In the genomic region with DNA sequence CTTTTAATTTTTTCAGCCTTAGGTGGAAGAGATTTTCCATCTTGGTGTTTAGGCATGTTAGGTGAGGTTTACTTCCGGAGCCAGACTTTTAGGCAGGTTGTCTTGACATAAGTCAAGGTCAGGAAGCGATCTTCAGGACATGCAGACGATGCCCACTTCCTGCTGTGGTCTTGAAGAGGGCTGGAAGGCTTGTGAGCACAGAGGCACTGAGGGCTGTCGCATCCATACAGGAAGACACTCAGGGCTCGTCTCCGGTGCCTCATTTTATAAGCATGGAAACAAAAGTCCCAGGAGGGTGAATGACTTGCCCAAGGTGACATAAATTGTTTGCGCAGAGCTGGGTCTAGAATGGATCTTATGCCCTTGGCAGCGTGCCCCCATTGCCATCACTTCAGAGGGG, we compare ENCODE assay signal across 9 cellular contexts. TPM values are rescaled to one million over a fixed set of nuclear protein-coding genes. Genes with fewer than 3 reads are reported as not detected.
DNase-seq lines count a peak whose midpoint lies in the region; ATAC-seq, FAIRE-seq and TF ChIP-seq lines count a peak whose summit lies in the region.
"Had no signal": no experiment of that assay in that cellular context is flagged by ENCODE, and none has a peak within 500 bp of the region (broad histone marks: within the 10 kb centered on the region; RNA-seq: fewer than 3 reads in every experiment).

No MANE protein-coding gene starts in this region.

- 40 to 47% methylated on average over 8 of the region's 8 CpGs for WGBS in upper lobe of left lung, 2 donors

- peaks cover 1 to 9% of the 10 kb centered on the region in 2 donors for H3K36me3 Mint-ChIP-seq in activated T-cell treated with anti-CD3 and anti-CD28 coated beads, Interleukin-2, amount 50 U/mL, for 72 hours (ENCODE audit: insufficient read depth in 2 of 2)

- H3K27ac ChIP-seq in kidney (ENCODE audit: low read depth in 2 of 2, low read length in 2 of 2) (peak overlapping the region; percentile 27 to 30), upper lobe of left lung (peak overlapping the region; percentile 32 to 76 (median 64))

- H3K9ac ChIP-seq in kidney (ENCODE audit: low read length in 2 of 2) = peak overlapping the region in 1 of 2 donors; percentile 27

- TF ChIP-seq EP300 in upper lobe of left lung (IDR thresholded peaks at IDR 0.05) = no peak

- H3K27me3 ChIP-seq in upper lobe of left lung = no peaks in the 10 kb centered on the region

- ATAC-seq in activated T-cell treated with anti-CD3 and anti-CD28 coated beads, Interleukin-2, amount 50 U/mL, for 72 hours (replicated peaks in 1 of 2) = peak in 1 of 2 donors; percentile 32
- ATAC-seq in upper lobe of left lung (ENCODE audit: low FRiP score in 2 of 2) (no peak), sciatic nerve (no peak)

- TF ChIP-seq POLR2A in upper lobe of left lung (IDR thresholded peaks at IDR 0.05) = no peak

- peak; percentile 35 for DNase-seq in stimulated activated CD4-positive, alpha-beta T cell treated with anti-CD3 and anti-CD28 coated beads, Interleukin-15, amount 100 ng/mL, for 24 hours
- DNase-seq in stimulated activated CD4-positive, alpha-beta T cell treated with anti-CD3 and anti-CD28 coated beads, Interleukin-2, amount 100 ng/mL, for 48 hours = no peak
- DNase-seq in activated T-cell treated with anti-CD3 and anti-CD28 coated beads, Interleukin-2, amount 50 U/mL, for 72 hours = peak in 1 of 2 donors; percentile 19
- no peak for DNase-seq in kidney
- peak in 1 of 2 donors; percentile 55 for DNase-seq in upper lobe of left lung
- no peak for DNase-seq in AML-193 (lab: John Stamatoyannopoulos, UW)
- DNase-seq in urothelium cell line (ENCODE audit: low spot score) = no peak
- no peak for DNase-seq in sciatic nerve (ENCODE audit: low spot score)

- H3K27me3 Mint-ChIP-seq in activated T-cell treated with anti-CD3 and anti-CD28 coated beads, Interleukin-2, amount 50 U/mL, for 72 hours (ENCODE audit: low read depth) = no peaks in the 10 kb centered on the region

- H3K4me1 Mint-ChIP-seq in activated T-cell treated with anti-CD3 and anti-CD28 coated beads, Interleukin-2, amount 50 U/mL, for 72 hours (ENCODE audit: low read depth) = peaks cover 92% of the 10 kb centered on the region

- H3K9me3 ChIP-seq in kidney (ENCODE audit: control insufficient read depth in 1 of 2, low read length in 2 of 2) (no peaks in the 10 kb centered on the region), upper lobe of left lung (no peaks in the 10 kb centered on the region)

- FAIRE-seq in kidney (lab: Jason Lieb, UNC) = no peak
- FAIRE-seq in urothelium cell line (lab: Jason Lieb, UNC) = no peak
- FAIRE-seq: endothelial cell of umbilical vein had no signal

- no peak overlapping the region for H3K4me3 ChIP-seq in kidney (ENCODE audit: low read length in 2 of 2)
- no peak overlapping the region for H3K4me3 ChIP-seq in upper lobe of left lung

- H3K36me3 ChIP-seq in kidney (ENCODE audit: control insufficient read depth in 1 of 2, insufficient read depth in 2 of 2, low read length in 2 of 2) (no peaks in the 10 kb centered on the region), upper lobe of left lung (no peaks in the 10 kb centered on the region)

- H3K9me3 Mint-ChIP-seq in activated T-cell treated with anti-CD3 and anti-CD28 coated beads, Interleukin-2, amount 50 U/mL, for 72 hours = no peaks in the 10 kb centered on the region

- intact Hi-C loops in kidney (cut with DNase I) (no loop called here), sciatic nerve (cut with DNase I) (no loop called here)

- H3K27ac Mint-ChIP-seq in activated T-cell treated with anti-CD3 and anti-CD28 coated beads, Interleukin-2, amount 50 U/mL, for 72 hours = peak overlapping the region; percentile 31

- TF ChIP-seq CTCF in kidney (IDR thresholded peaks at IDR 0.05; ENCODE audit: borderline replicate concordance, extremely low read depth, insufficient read depth) (no peak), upper lobe of left lung (IDR thresholded peaks at IDR 0.05) (no peak)

- H3K4me3 Mint-ChIP-seq in activated T-cell treated with anti-CD3 and anti-CD28 coated beads, Interleukin-2, amount 50 U/mL, for 72 hours = peak overlapping the region; percentile 49 to 67

- peaks cover 46 to 57% of the 10 kb centered on the region in 2 donors for H3K4me1 ChIP-seq in kidney (ENCODE audit: control insufficient read depth in 1 of 2, insufficient read depth in 1 of 2, low read depth in 1 of 2, low read length in 2 of 2)
- peaks cover 92 to 99% (median 97%) of the 10 kb centered on the region in 4 donors for H3K4me1 ChIP-seq in upper lobe of left lung

RNA-seq across cellular contexts. Expression of a gene that starts 30.8 kb away (rescaled TPM):
- total RNA-seq in activated T-cell treated with anti-CD3 and anti-CD28 coated beads, Interleukin-2, amount 50 U/mL, for 72 hours = 10 to 100 TPM; 29.0 to 30.0 TPM
- 42.6 TPM for total RNA-seq in kidney
- 11.7 TPM for polyA plus RNA-seq in kidney (ENCODE audit: insufficient read depth, low read depth, low replicate concordance)
- total RNA-seq in upper lobe of left lung = 10 to 100 TPM; 41.7 to 67.1 (median 50.7) TPM
- 29.8 TPM for total RNA-seq in sciatic nerve

RNA-seq across cellular contexts. Expression of a gene that starts 47.3 kb away (rescaled TPM):
- total RNA-seq in activated T-cell treated with anti-CD3 and anti-CD28 coated beads, Interleukin-2, amount 50 U/mL, for 72 hours = under 1 TPM; 0.39 to 0.96 TPM
- total RNA-seq in kidney (0.76 TPM), upper lobe of left lung (under 1 TPM in 2 of 6 donors, not detected in 4; 0.14 to 0.40 TPM), sciatic nerve (0.40 TPM)
- 0.86 TPM for polyA plus RNA-seq in kidney (ENCODE audit: insufficient read depth, low read depth, low replicate concordance)

RNA-seq across cellular contexts. Expression of a gene that starts 56.4 kb away (rescaled TPM):
- total RNA-seq in activated T-cell treated with anti-CD3 and anti-CD28 coated beads, Interleukin-2, amount 50 U/mL, for 72 hours = 10 to 100 TPM; 21.9 to 26.7 TPM
- total RNA-seq in kidney (10.9 TPM), upper lobe of left lung (10 to 100 TPM in 5 of 6 donors, 1 to 10 TPM in 1; 9.0 to 22.5 (median 16.3) TPM), sciatic nerve (16.0 TPM)
- polyA plus RNA-seq in kidney (ENCODE audit: insufficient read depth, low read depth, low replicate concordance) = 14.2 TPM
